Comparison of ENCODE assay signal across 12 cellular contexts in genomic region chr13:73417012-73417615, GRCh38.
DNase-seq lines count a peak whose midpoint lies in the region; TF ChIP-seq lines count a peak whose summit lies in the region.
"Had no signal": no experiment of that assay in that cellular context is flagged by ENCODE, and none has a peak within 500 bp of the region (broad histone marks: within the 10 kb centered on the region; RNA-seq: fewer than 3 reads in every experiment).

No MANE protein-coding gene starts in this region.

- H3K4me3 ChIP-seq in osteoblast (ENCODE audit: insufficient read depth, low read length) (no peak overlapping the region), ascending aorta (no peak overlapping the region), dorsolateral prefrontal cortex (no peak overlapping the region)
- H3K4me3 ChIP-seq: BLaER1, coronary artery, mucosa of descending colon had no signal

- no peaks in the 10 kb centered on the region for H3K27me3 ChIP-seq in osteoblast (ENCODE audit: insufficient read depth, low read length)
- H3K27me3 ChIP-seq in ascending aorta: no peaks in the 10 kb centered on the region
- H3K27me3 ChIP-seq in dorsolateral prefrontal cortex: no peaks in the 10 kb centered on the region
- H3K27me3 ChIP-seq: BLaER1 had no signal

- intact Hi-C loops in ascending aorta (cut with DNase I) (no loop called here), dorsolateral prefrontal cortex (cut with DNase I) (no loop called here)

- TF ChIP-seq CTCF in VCaP (conservative IDR thresholded peaks at IDR 0.05): peak; percentile 49
- peak; percentile 12 for TF ChIP-seq CTCF in osteoblast (IDR thresholded peaks at IDR 0.05; ENCODE audit: extremely low read depth, low read depth, low read length)
- no peak for TF ChIP-seq CTCF in ascending aorta (IDR thresholded peaks at IDR 0.05)
- no peak for TF ChIP-seq CTCF in dorsolateral prefrontal cortex (IDR thresholded peaks at IDR 0.05 in 54 of 56, conservative IDR thresholded peaks at IDR 0.05 in 2 of 56; ENCODE audit: low read depth in 1 of 56, partially characterized antibody in 56 of 56)

- H2AFZ ChIP-seq in osteoblast (ENCODE audit: low read length): no peak overlapping the region

- H3K79me2 ChIP-seq in osteoblast (ENCODE audit: insufficient read depth, low read length): no peaks in the 10 kb centered on the region

- H3K27ac ChIP-seq in VCaP (no peak overlapping the region), osteoblast (ENCODE audit: low read depth, low read length) (no peak overlapping the region), ascending aorta (no peak overlapping the region), dorsolateral prefrontal cortex (no peak overlapping the region)
- H3K27ac ChIP-seq: BLaER1, coronary artery had no signal

- H4K20me1 ChIP-seq in osteoblast (ENCODE audit: insufficient read depth, low read length): no peaks in the 10 kb centered on the region
- H4K20me1 ChIP-seq: BLaER1 had no signal

- H3K4me1 ChIP-seq in osteoblast (ENCODE audit: insufficient read depth, low read length) (peaks cover 4% of the 10 kb centered on the region), ascending aorta (no peaks in the 10 kb centered on the region)
- H3K4me1 ChIP-seq: BLaER1 had no signal

- H3K4me2 ChIP-seq in osteoblast (ENCODE audit: insufficient read depth, low read length): no peak overlapping the region
- H3K4me2 ChIP-seq: BLaER1 had no signal

- DNase-seq in NCI-H1417 (lab: John Stamatoyannopoulos, UW) (peak; percentile 25 to 59 (median 31)), NCI-H1417 treated with DMSO at 0.1 percent for 48 hours (lab: John Stamatoyannopoulos, UW) (no peak), HuH-7.5 (ENCODE audit: low spot score) (peak; percentile 8), osteoblast (ENCODE audit: insufficient read length, low spot score, missing footprints) (peak; percentile 39), ascending aorta (ENCODE audit: low spot score in 2 of 2) (no peak), dorsolateral prefrontal cortex (no peak), amygdala (lab: John Stamatoyannopoulos, UW) (no peak)
- DNase-seq: activated B cell treated with CpG ODN at 0.5 μM for 24 hours, mucosa of descending colon had no signal

- no peaks in the 10 kb centered on the region for H3K36me3 ChIP-seq in osteoblast (ENCODE audit: insufficient read depth, low read length)
- no peaks in the 10 kb centered on the region for H3K36me3 ChIP-seq in ascending aorta
- H3K36me3 ChIP-seq: BLaER1 had no signal

- H3K9me3 ChIP-seq in osteoblast (ENCODE audit: low read depth, low read length): no peaks in the 10 kb centered on the region
- no peaks in the 10 kb centered on the region for H3K9me3 ChIP-seq in ascending aorta
- H3K9me3 ChIP-seq: BLaER1, mucosa of descending colon had no signal

Comparison
In these comparisons a context has a peak if more than half of its experiments do, and no peak if none do; other contexts are left out.
1. DNase-seq: peak in NCI-H1417 (3 of 3), HuH-7.5 (single experiment) and osteoblast (single experiment); none in NCI-H1417 treated with DMSO at 0.1 percent for 48 hours (single experiment), ascending aorta (0 of 2), dorsolateral prefrontal cortex (0 of 10) and amygdala (0 of 56).
2. CTCF ChIP-seq: peak in VCaP (single experiment) and osteoblast (single experiment); none in ascending aorta (0 of 3) and dorsolateral prefrontal cortex (0 of 56).